8 cellular contexts compared by ENCODE assay signal in genomic region chr7:45136106-45137060, GRCh38. TPM values are rescaled to one million over a fixed set of nuclear protein-coding genes. Genes with fewer than 3 reads are reported as not detected.
DNase-seq lines count a peak whose midpoint lies in the region; ATAC-seq and TF ChIP-seq lines count a peak whose summit lies in the region.

No MANE protein-coding gene starts in this region.

- H3K4me3 ChIP-seq in ascending aorta = no peak overlapping the region
- no peak overlapping the region for H3K4me3 ChIP-seq in sigmoid colon

- H3K4me1 ChIP-seq in ascending aorta (no peaks in the 10 kb centered on the region), sigmoid colon (no peaks in the 10 kb centered on the region)

- H3K9me3 Mint-ChIP-seq in CD14-positive monocyte = peaks cover 0 to 2% (median 0%) of the 10 kb centered on the region in 7 donors

- H3K27ac Mint-ChIP-seq in CD14-positive monocyte = peak overlapping the region in 1 of 7 donors; percentile 54

- WGBS in sigmoid colon, 2 donors = 31 to 44% methylated on average over 9 of the region's 9 CpGs

- TF ChIP-seq CTCF in CD14-positive monocyte (IDR thresholded peaks at IDR 0.05) = peak; percentile 89
- peak; percentile 68 to 89 (median 72) for TF ChIP-seq CTCF in ascending aorta (IDR thresholded peaks at IDR 0.05)
- TF ChIP-seq CTCF in sigmoid colon (IDR thresholded peaks at IDR 0.05) = peak; percentile 54 to 77 (median 73)

- DNase-seq in CD14-positive monocyte (ENCODE audit: low spot score) = peak; percentile 66
- DNase-seq in NCI-H1694 treated with DMSO at 0.1 percent for 48 hours (lab: John Stamatoyannopoulos, UW) = peak; percentile 73
- DNase-seq in T-helper 22 cell (ENCODE audit: low read depth) = peak; percentile 20
- no peak for DNase-seq in ascending aorta (ENCODE audit: low spot score in 2 of 2)
- peak; percentile 84 for DNase-seq in hepatic stellate cell (ENCODE audit: low spot score)
- no peak for DNase-seq in sigmoid colon

- H3K27me3 Mint-ChIP-seq in CD14-positive monocyte (ENCODE audit: low read depth in 3 of 3) = peaks cover 0 to 3% (median 0%) of the 10 kb centered on the region in 3 donors

- TF ChIP-seq EP300 in sigmoid colon (IDR thresholded peaks at IDR 0.05) = no peak

- no peaks in the 10 kb centered on the region for H3K27me3 ChIP-seq in ascending aorta
- no peaks in the 10 kb centered on the region for H3K27me3 ChIP-seq in sigmoid colon

- H3K9me3 ChIP-seq in ascending aorta = no peaks in the 10 kb centered on the region
- H3K9me3 ChIP-seq in sigmoid colon = no peaks in the 10 kb centered on the region

- no peak overlapping the region for H3K27ac ChIP-seq in ascending aorta
- no peak overlapping the region for H3K27ac ChIP-seq in sigmoid colon

- no peaks in the 10 kb centered on the region for H3K36me3 ChIP-seq in ascending aorta
- no peaks in the 10 kb centered on the region for H3K36me3 ChIP-seq in sigmoid colon

- peaks cover 11% of the 10 kb centered on the region for H3K4me1 Mint-ChIP-seq in CD14-positive monocyte

- ATAC-seq in GM21786 (IDR thresholded peaks at IDR 0.05; ENCODE audit: unreplicated experiment) = peak; percentile 45
- ATAC-seq in HG03342 (IDR thresholded peaks at IDR 0.05; ENCODE audit: unreplicated experiment) = no peak

- no peak for TF ChIP-seq POLR2A in sigmoid colon (IDR thresholded peaks at IDR 0.05)

- no peak overlapping the region for H3K4me3 Mint-ChIP-seq in CD14-positive monocyte

- intact Hi-C loops in CD14-positive monocyte (cut with micrococcal nuclease) (loop anchor here (5.0 to 10.0 kb wide), 3 partner anchors 162 to 282 kb away; partner anchors contain the start of gene MYO1G (in 1 of the 2)), ascending aorta (cut with DNase I) (loop anchor here (2.0 to 5.0 kb wide), 2 partner anchors 164 to 280 kb away; no protein-coding TSS in a partner anchor), sigmoid colon (cut with DNase I) (loop anchor here (2.0 to 5.0 kb wide), 2 partner anchors 170 to 279 kb away; no protein-coding TSS in a partner anchor)

- H3K36me3 Mint-ChIP-seq in CD14-positive monocyte = no peaks in the 10 kb centered on the region

RNA-seq across cellular contexts. Expression of gene RAMP3, which starts 21.2 kb away (rescaled TPM):
- polyA plus RNA-seq in CD14-positive monocyte (not detected), sigmoid colon (10 to 100 TPM in 1 of 3 donors, 1 to 10 TPM in 2; 2.5 to 26.0 (median 4.8) TPM)
- total RNA-seq in ascending aorta (586 TPM), sigmoid colon (10 to 100 TPM; 18.4 to 57.8 (median 33.7) TPM)

RNA-seq across cellular contexts. Expression of gene TBRG4, which starts 24.9 kb away (rescaled TPM):
- polyA plus RNA-seq in CD14-positive monocyte (10 to 100 TPM; 32.7 to 38.4 TPM), sigmoid colon (10 to 100 TPM; 31.8 to 80.1 (median 44.6) TPM)
- total RNA-seq in ascending aorta (216 TPM), sigmoid colon (10 to 100 TPM; 40.3 to 57.1 (median 46.8) TPM)

RNA-seq across cellular contexts. Expression of gene NACAD, which starts 47.6 kb away (rescaled TPM):
- not detected for polyA plus RNA-seq in CD14-positive monocyte
- 7.1 TPM for total RNA-seq in ascending aorta
- 1 to 10 TPM; 3.2 to 8.9 (median 4.9) TPM for total RNA-seq in sigmoid colon
- 1 to 10 TPM in 1 of 3 donors, under 1 TPM in 2; 0.23 to 1.9 (median 0.60) TPM for polyA plus RNA-seq in sigmoid colon

Comparison
In these comparisons a context has a peak if more than half of its experiments do, and no peak if none do; other contexts are left out.
1. DNase-seq: peak in CD14-positive monocyte (single experiment), NCI-H1694 treated with DMSO at 0.1 percent for 48 hours (single experiment), T-helper 22 cell (single experiment) and hepatic stellate cell (single experiment); none in ascending aorta (0 of 2) and sigmoid colon (single experiment).
2. Peak in every context shown above with its lines, with median percentiles within 50 percentile points of each other: CTCF ChIP-seq.